Comparison of ENCODE assay signal across 11 cellular contexts in the genomic region with DNA sequence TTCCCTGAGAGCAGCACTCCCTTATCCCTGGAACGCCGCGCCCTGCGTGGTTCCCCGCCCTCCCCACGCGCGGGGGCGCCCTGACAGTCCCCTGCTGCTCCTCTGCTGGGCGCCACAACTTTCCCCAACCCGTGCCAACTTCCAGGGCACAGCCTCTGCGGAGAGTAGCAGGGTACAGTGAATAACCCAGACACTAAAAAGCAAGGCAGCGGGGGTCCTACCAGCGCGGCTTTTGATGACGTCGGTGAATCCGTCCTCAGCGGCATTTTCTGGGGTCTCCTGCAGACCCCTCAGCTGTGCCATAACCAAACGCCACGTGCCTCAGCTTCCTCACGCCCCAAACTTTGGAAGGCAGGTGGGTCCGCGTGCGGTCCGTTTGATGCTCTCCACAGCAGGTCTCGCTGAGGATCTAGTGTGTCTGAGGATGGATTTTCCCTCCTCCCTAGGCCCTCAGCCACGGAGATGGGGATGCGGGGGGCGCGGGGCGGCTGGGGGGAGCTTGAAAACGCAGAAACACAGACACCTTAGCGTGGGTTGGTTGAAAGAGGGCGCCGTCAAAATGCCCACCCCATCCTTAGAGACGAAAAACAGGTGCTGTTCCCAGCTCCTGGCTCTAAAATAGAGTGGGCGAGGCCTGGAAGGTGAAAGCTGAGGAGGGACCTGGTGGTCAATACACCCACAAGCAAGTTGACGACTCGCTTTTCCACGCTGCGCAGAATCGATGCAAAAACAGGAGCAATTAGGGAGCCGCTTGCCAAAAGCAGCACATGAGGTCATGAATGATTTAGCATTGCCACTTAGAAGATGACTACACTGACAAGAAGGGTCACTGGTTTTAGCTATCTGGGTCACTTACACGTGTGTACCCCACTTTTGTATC.
A peak's percentile ranks its signal among the peaks of the same experiment; 100 is the strongest.
DNase-seq lines count a peak whose midpoint lies in the region; ATAC-seq and TF ChIP-seq lines count a peak whose summit lies in the region.
"Had no signal": no experiment of that assay in that cellular context is flagged by ENCODE, and none has a peak within 500 bp of the region (broad histone marks: within the 10 kb centered on the region; RNA-seq: fewer than 3 reads in every experiment).

No MANE protein-coding gene starts in this region.

- no peaks in the 10 kb centered on the region for H4K20me1 ChIP-seq in KMS-11 (ENCODE audit: insufficient read depth)
- H4K20me1 ChIP-seq in smooth muscle cell (ENCODE audit: low read depth) = no peaks in the 10 kb centered on the region

- no peak overlapping the region for H3K27ac Mint-ChIP-seq in endodermal cell
- H3K27ac Mint-ChIP-seq: activated CD8-positive, alpha-beta memory T cell treated with anti-CD3 and anti-CD28 coated beads, Interleukin-2, amount 10 ng/mL, durations not matched to agents 7 days and 5 days; T-helper 1 cell treated with Interleukin-12 subunit alpha and Interleukin-12 subunit beta and Interleukin-4 antibody, amounts not matched to agents 30 μg/mL and 1 μg/mL, for 36 hours had no signal

- H3K4me3 ChIP-seq in KMS-11 (IDR thresholded peaks at IDR 0.05; ENCODE audit: insufficient read depth, low read depth, low read length) (no peak overlapping the region), endodermal cell (ENCODE audit: low read length) (peak overlapping the region; percentile 78), smooth muscle cell (peak overlapping the region; percentile 58), mucosa of descending colon (no peak overlapping the region), colonic mucosa (no peak overlapping the region)

- intact Hi-C loops in mucosa of descending colon (cut with DNase I, micrococcal nuclease) = no loop called here
- intact Hi-C loops in colonic mucosa (cut with DNase I) = no loop called here

- no peak overlapping the region for H3K9ac ChIP-seq in KMS-11
- H3K9ac ChIP-seq in endodermal cell (ENCODE audit: extremely low read depth, low read length, poor library complexity, severe bottlenecking) = no peak overlapping the region
- H3K9ac ChIP-seq in smooth muscle cell (ENCODE audit: low read depth) = peak overlapping the region; percentile 2
- no peak overlapping the region for H3K9ac ChIP-seq in colonic mucosa (ENCODE audit: low read depth in 2 of 2, low read length in 2 of 2)

- H3K9me3 Mint-ChIP-seq in endodermal cell = no peaks in the 10 kb centered on the region
- H3K9me3 Mint-ChIP-seq: T-helper 1 cell treated with Interleukin-12 subunit alpha and Interleukin-12 subunit beta and Interleukin-4 antibody, amounts not matched to agents 30 μg/mL and 1 μg/mL, for 36 hours had no signal

- peaks cover 7% of the 10 kb centered on the region for H3K4me1 Mint-ChIP-seq in endodermal cell
- H3K4me1 Mint-ChIP-seq: activated CD8-positive, alpha-beta memory T cell treated with anti-CD3 and anti-CD28 coated beads, Interleukin-2, amount 10 ng/mL, durations not matched to agents 7 days and 5 days had no signal

- H3K4me1 ChIP-seq in KMS-11 (ENCODE audit: low read depth, poor library complexity, severe bottlenecking) (peaks cover 12% of the 10 kb centered on the region), endodermal cell (ENCODE audit: control insufficient read depth, insufficient read depth, low read length) (no peaks in the 10 kb centered on the region), smooth muscle cell (ENCODE audit: low read depth) (no peaks in the 10 kb centered on the region), mucosa of descending colon (ENCODE audit: low read depth) (no peaks in the 10 kb centered on the region), colonic mucosa (no peaks in the 10 kb centered on the region)

- 0 out of 2 replicates have a peak overlapping the region, but pooled peaks have one; percentile 53 for H3K4me2 ChIP-seq in KMS-11
- peak overlapping the region; percentile 93 for H3K4me2 ChIP-seq in smooth muscle cell

- no peaks in the 10 kb centered on the region for H3K36me3 Mint-ChIP-seq in endodermal cell (ENCODE audit: low read depth)
- H3K36me3 Mint-ChIP-seq: activated CD8-positive, alpha-beta memory T cell treated with anti-CD3 and anti-CD28 coated beads, Interleukin-2, amount 10 ng/mL, durations not matched to agents 7 days and 5 days had no signal

- TF ChIP-seq CTCF in KMS-11 (conservative IDR thresholded peaks at IDR 0.05; ENCODE audit: low read depth, low read length) (no peak), endodermal cell (conservative IDR thresholded peaks at IDR 0.05) (no peak), smooth muscle cell (IDR thresholded peaks at IDR 0.05; ENCODE audit: borderline replicate concordance, insufficient read depth, poor library complexity, severe bottlenecking) (no peak), mucosa of descending colon (IDR thresholded peaks at IDR 0.05) (no peak), colonic mucosa (IDR thresholded peaks at IDR 0.05) (no peak)

- H3K36me3 ChIP-seq in KMS-11 (ENCODE audit: insufficient read depth) (no peaks in the 10 kb centered on the region), endodermal cell (ENCODE audit: control insufficient read depth, insufficient read depth, low read length) (no peaks in the 10 kb centered on the region), smooth muscle cell (ENCODE audit: low read depth) (no peaks in the 10 kb centered on the region), mucosa of descending colon (ENCODE audit: low read depth) (no peaks in the 10 kb centered on the region), colonic mucosa (no peaks in the 10 kb centered on the region)

- ATAC-seq in mucosa of descending colon = no peak
- ATAC-seq: activated CD8-positive, alpha-beta memory T cell treated with anti-CD3 and anti-CD28 coated beads, Interleukin-2, amount 10 ng/mL, durations not matched to agents 7 days and 5 days had no signal

- H3K27me3 ChIP-seq in KMS-11 (ENCODE audit: insufficient read depth, low read depth) (no peaks in the 10 kb centered on the region), endodermal cell (ENCODE audit: control insufficient read depth, insufficient read depth, low read length, poor library complexity, severe bottlenecking) (no peaks in the 10 kb centered on the region), smooth muscle cell (ENCODE audit: low read depth) (peaks cover 7% of the 10 kb centered on the region), colonic mucosa (no peaks in the 10 kb centered on the region)

- H3F3A ChIP-seq in smooth muscle cell (ENCODE audit: low read depth) = no peaks in the 10 kb centered on the region

- H2AFZ ChIP-seq in KMS-11 (ENCODE audit: low read depth) = peak overlapping the region; percentile 91; the same call in 1 of the 2 replicates
- H2AFZ ChIP-seq in smooth muscle cell (ENCODE audit: low read depth) = peak overlapping the region; percentile 89

- peak; percentile 59 for DNase-seq in endodermal cell
- peak; percentile 8 for DNase-seq in medulla oblongata (ENCODE audit: extremely low spot score)
- DNase-seq in smooth muscle cell (lab: John Stamatoyannopoulos, UW; ENCODE audit: unreplicated experiment) = no peak
- DNase-seq in mucosa of descending colon = no peak
- no peak for DNase-seq in LoVo (ENCODE audit: low spot score)
- no peak for DNase-seq in colonic mucosa
- no peak for DNase-seq in NCI-H1092 treated with DMSO at 0.1 percent for 48 hours (lab: John Stamatoyannopoulos, UW)
- DNase-seq: activated CD8-positive, alpha-beta memory T cell treated with anti-CD3 and anti-CD28 coated beads, Interleukin-2, amount 10 ng/mL, durations not matched to agents 7 days and 5 days; stimulated activated CD4-positive, alpha-beta T cell treated with anti-CD3 and anti-CD28 coated beads, Interleukin-4, amount 100 ng/mL, for 4 hours had no signal

- 32 to 89% methylated on average over 7 to 44 of the region's 45 CpGs for WGBS in endodermal cell (ENCODE audit: insufficient coverage in 1 of 2, insufficient read length in 1 of 2), 2 experiments
- 20% methylated on average over 43 of the region's 45 CpGs for WGBS in smooth muscle cell (ENCODE audit: low lambda C conversion rate)

- peaks cover 29% of the 10 kb centered on the region for H3K27me3 Mint-ChIP-seq in endodermal cell (ENCODE audit: insufficient read depth)
- H3K27me3 Mint-ChIP-seq: activated CD8-positive, alpha-beta memory T cell treated with anti-CD3 and anti-CD28 coated beads, Interleukin-2, amount 10 ng/mL, durations not matched to agents 7 days and 5 days had no signal

- H3K27ac ChIP-seq in KMS-11 (no peak overlapping the region), endodermal cell (ENCODE audit: low read depth, low read length) (no peak overlapping the region), smooth muscle cell (ENCODE audit: low read depth) (no peak overlapping the region), colonic mucosa (no peak overlapping the region)

- peak overlapping the region; percentile 73 for H3K4me3 Mint-ChIP-seq in endodermal cell
- H3K4me3 Mint-ChIP-seq: activated CD8-positive, alpha-beta memory T cell treated with anti-CD3 and anti-CD28 coated beads, Interleukin-2, amount 10 ng/mL, durations not matched to agents 7 days and 5 days had no signal

- H3K9me3 ChIP-seq in endodermal cell (ENCODE audit: control insufficient read depth, low read length) (no peaks in the 10 kb centered on the region), smooth muscle cell (replicated peaks; ENCODE audit: low read depth) (no peaks in the 10 kb centered on the region), mucosa of descending colon (no peaks in the 10 kb centered on the region), colonic mucosa (no peaks in the 10 kb centered on the region)

- H3K79me2 ChIP-seq in KMS-11 (ENCODE audit: insufficient read depth, low read depth) (no peaks in the 10 kb centered on the region), smooth muscle cell (ENCODE audit: low read depth) (no peaks in the 10 kb centered on the region)

Comparison
In these comparisons a context has a peak if more than half of its experiments do, and no peak if none do; other contexts are left out.
1. H3K4me3 ChIP-seq: peak in endodermal cell (single experiment) and smooth muscle cell (single experiment); none in KMS-11 (single experiment), mucosa of descending colon (single experiment) and colonic mucosa (single experiment).
2. DNase-seq: peak in endodermal cell (single experiment) and medulla oblongata (single experiment); none in smooth muscle cell (single experiment), mucosa of descending colon (0 of 3), LoVo (single experiment), colonic mucosa (single experiment) and NCI-H1092 treated with DMSO at 0.1 percent for 48 hours (single experiment).